21 cellular contexts compared by ENCODE assay signal in genomic region chr6:128039542-128039941, GRCh38.
DNase-seq lines count a peak whose midpoint lies in the region; ATAC-seq and TF ChIP-seq lines count a peak whose summit lies in the region.
"Had no signal": no experiment of that assay in that cellular context is flagged by ENCODE, and none has a peak within 500 bp of the region (broad histone marks: within the 10 kb centered on the region; RNA-seq: fewer than 3 reads in every experiment).

No MANE protein-coding gene starts in this region.

- no peaks in the 10 kb centered on the region for H3K36me3 ChIP-seq in cardiac muscle cell
- no peaks in the 10 kb centered on the region for H3K36me3 ChIP-seq in heart left ventricle
- H3K36me3 ChIP-seq: BE2C, MG63, SJSA1 had no signal

- peak overlapping the region; percentile 81 for H3K27ac ChIP-seq in cardiac muscle cell
- H3K27ac ChIP-seq in heart left ventricle, result no peak overlapping the region
- no peak overlapping the region for H3K27ac ChIP-seq in caudate nucleus (ENCODE audit: low read depth, low read length)
- H3K27ac ChIP-seq: SJSA1 had no signal

- no peak for TF ChIP-seq CTCF in cardiac muscle cell (IDR thresholded peaks at IDR 0.05; ENCODE audit: low read depth, low read length)
- TF ChIP-seq CTCF in heart left ventricle (IDR thresholded peaks at IDR 0.05), result no peak

- peak in 1 of 2 donors; percentile 77 for DNase-seq in cardiac muscle cell (ENCODE audit: low read depth in 1 of 2, low spot score in 1 of 2)
- no peak for DNase-seq in cardiac septum (ENCODE audit: low spot score)
- DNase-seq in Jurkat, Clone E6-1 (ENCODE audit: low read depth, low spot score), result peak; percentile 12
- no peak for DNase-seq in heart left ventricle
- no peak for DNase-seq in activated T-cell treated with anti-CD3 and anti-CD28 coated beads, Interleukin-2, amount 50 U/mL, for 1 hour
- no peak for DNase-seq in caudate nucleus (lab: John Stamatoyannopoulos, UW)
- DNase-seq: BE2C; Caco-2; CD4-positive, alpha-beta T cell; DMS153; GF-D8; HFFc6; Kasumi-1; MG63; NCI-H1092; NCI-H1436 treated with DMSO at 0.1 percent for 48 hours; NCI-H2029; NCI-H446 treated with DMSO at 0.1 percent for 48 hours; OCI-M1 had no signal

- H3K27me3 ChIP-seq in cardiac muscle cell (no peaks in the 10 kb centered on the region), heart left ventricle (no peaks in the 10 kb centered on the region)
- H3K27me3 ChIP-seq: BE2C, MG63, SJSA1 had no signal

- H3K4me1 ChIP-seq in cardiac muscle cell (ENCODE audit: low read depth) (peaks cover 27% of the 10 kb centered on the region), heart left ventricle (peaks cover 0 to 16% (median 1%) of the 10 kb centered on the region in 12 donors)
- H3K4me1 ChIP-seq: Caco-2, SJSA1 had no signal

- no peaks in the 10 kb centered on the region for H3K9me3 ChIP-seq in cardiac muscle cell (ENCODE audit: low read depth)
- H3K9me3 ChIP-seq in heart left ventricle, result peaks cover 0 to 10% (median 0%) of the 10 kb centered on the region in 12 donors
- H3K9me3 ChIP-seq: BE2C, MG63, SJSA1 had no signal

- ATAC-seq in heart left ventricle, result peak; percentile 71 to 87 (median 82)
- no peak for ATAC-seq in GM21515 (IDR thresholded peaks at IDR 0.05; ENCODE audit: unreplicated experiment)

- intact Hi-C loops in cardiac septum (cut with DNase I) (no loop called here), heart left ventricle (cut with DNase I) (no loop called here)

- 57 to 64% (median 61%) methylated on average over 2 of the region's 2 CpGs for WGBS in heart left ventricle, 4 donors

- H3K4me3 ChIP-seq in cardiac muscle cell, result no peak overlapping the region
- H3K4me3 ChIP-seq in Jurkat, Clone E6-1 (ENCODE audit: low read length), result no peak overlapping the region
- H3K4me3 ChIP-seq in heart left ventricle, result no peak overlapping the region
- H3K4me3 ChIP-seq: MG63, SJSA1 had no signal

- TF ChIP-seq POLR2A in heart left ventricle (IDR thresholded peaks at IDR 0.05), result no peak
